In the genomic region with DNA sequence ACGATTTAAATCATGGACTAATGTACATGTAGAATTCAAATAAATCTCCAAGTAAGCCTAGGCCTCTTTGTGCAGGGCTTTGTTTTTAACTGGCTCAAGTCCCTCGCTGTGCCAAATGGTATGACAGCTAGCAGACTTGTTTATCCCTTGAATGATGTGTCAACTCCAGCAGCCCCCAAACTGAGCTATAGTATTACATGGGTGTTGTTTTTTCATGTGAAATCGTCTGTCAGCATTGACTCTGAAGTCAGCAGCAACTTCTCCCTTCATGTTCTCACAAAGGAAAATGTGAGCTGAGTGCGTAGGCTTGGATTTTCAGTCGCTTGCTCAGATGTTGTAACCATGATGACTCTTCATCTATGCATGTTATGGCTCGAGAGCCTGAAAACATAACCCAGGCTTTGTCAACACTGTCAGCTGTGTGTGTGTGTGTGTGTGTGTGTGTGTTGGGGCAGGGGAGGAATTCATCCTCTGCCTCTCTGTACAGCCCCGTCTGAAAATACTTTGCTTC, we compare ENCODE assay signal across 11 cellular contexts.
DNase-seq lines count a peak whose midpoint lies in the region; ATAC-seq, FAIRE-seq and TF ChIP-seq lines count a peak whose summit lies in the region.
"Had no signal": no experiment of that assay in that cellular context is flagged by ENCODE, and none has a peak within 500 bp of the region (broad histone marks: within the 10 kb centered on the region; RNA-seq: fewer than 3 reads in every experiment).

No MANE protein-coding gene starts in this region.

- H3K36me3 ChIP-seq in mesenchymal stem cell (ENCODE audit: control insufficient read depth in 1 of 2, insufficient read depth in 2 of 2, low read depth in 1 of 2, low read length in 2 of 2): no peaks in the 10 kb centered on the region
- H3K36me3 ChIP-seq: prostate gland had no signal

- H4K91ac ChIP-seq in mesenchymal stem cell (ENCODE audit: low read length): no peak overlapping the region

- H3K14ac ChIP-seq in mesenchymal stem cell (ENCODE audit: low read length in 2 of 2): no peak overlapping the region

- WGBS in mesenchymal stem cell: 33% methylated on average over 6 of the region's 7 CpGs

- H3K4me3 ChIP-seq in astrocyte of the spinal cord (ENCODE audit: low read depth, low read length) (no peak overlapping the region), mesenchymal stem cell (ENCODE audit: insufficient read depth in 1 of 2, low read depth in 1 of 2, low read length in 2 of 2) (no peak overlapping the region)
- H3K4me3 ChIP-seq: prostate gland had no signal

- H2BK5ac ChIP-seq in mesenchymal stem cell (ENCODE audit: low read depth, low read length, poor library complexity, severe bottlenecking): no peak overlapping the region

- H2BK12ac ChIP-seq in mesenchymal stem cell (ENCODE audit: low read length in 2 of 2): no peak overlapping the region

- no peak overlapping the region for H3K18ac ChIP-seq in mesenchymal stem cell (ENCODE audit: low read depth in 1 of 2, low read length in 2 of 2)

- TF ChIP-seq CTCF in astrocyte of the spinal cord (IDR thresholded peaks at IDR 0.05; ENCODE audit: low read depth, low read length) (no peak), D721Med (IDR thresholded peaks at IDR 0.05; ENCODE audit: insufficient read depth, missing control alignments) (no peak)

- no peak overlapping the region for H3K23ac ChIP-seq in mesenchymal stem cell (ENCODE audit: low read length in 2 of 2)

- no peak overlapping the region for H2AFZ ChIP-seq in mesenchymal stem cell (ENCODE audit: low read depth, low read length)

- no peak for ATAC-seq in GM21367 (IDR thresholded peaks at IDR 0.05; ENCODE audit: unreplicated experiment)

- DNase-seq in AG20443 (ENCODE audit: low spot score) (peak; percentile 86), HuH-7.5 (ENCODE audit: low spot score) (peak; percentile 23), astrocyte of the spinal cord (ENCODE audit: low read depth, low spot score) (peak; percentile 95), mesenchymal stem cell (peak; percentile 98), head of caudate nucleus (no peak), D721Med (ENCODE audit: insufficient read length, low spot score) (no peak)
- DNase-seq in effector CD8-positive, alpha-beta T cell (lab: John Stamatoyannopoulos, UW): no peak
- DNase-seq: left cardiac atrium, NCI-H2107 had no signal

- intact Hi-C loops in head of caudate nucleus (cut with DNase I): no loop called here

- no peaks in the 10 kb centered on the region for H3K9me3 ChIP-seq in mesenchymal stem cell (ENCODE audit: control insufficient read depth, low read length)
- H3K9me3 ChIP-seq: prostate gland had no signal

- H3K9ac ChIP-seq in mesenchymal stem cell (ENCODE audit: low read length): no peak overlapping the region

- H3K4me1 ChIP-seq in mesenchymal stem cell (ENCODE audit: control insufficient read depth, insufficient read depth, low read depth, low read length): peaks cover 2% of the 10 kb centered on the region
- H3K4me1 ChIP-seq: prostate gland had no signal

- no peak overlapping the region for H4K8ac ChIP-seq in mesenchymal stem cell (ENCODE audit: low read length)

- H3K4me2 ChIP-seq in mesenchymal stem cell (ENCODE audit: low read length, poor library complexity, severe bottlenecking): no peak overlapping the region

- FAIRE-seq in D721Med (lab: Jason Lieb, UNC): no peak

- no peaks in the 10 kb centered on the region for H3K27me3 ChIP-seq in mesenchymal stem cell (ENCODE audit: control insufficient read depth in 1 of 2, insufficient read depth in 1 of 2, low read length in 2 of 2)

- no peaks in the 10 kb centered on the region for H3K79me1 ChIP-seq in mesenchymal stem cell (replicated peaks; ENCODE audit: low read length, poor library complexity, severe bottlenecking)

- H2AK5ac ChIP-seq in mesenchymal stem cell (ENCODE audit: low read length, severe bottlenecking): no peak overlapping the region

- peak overlapping the region; percentile 77 for H2BK15ac ChIP-seq in mesenchymal stem cell (ENCODE audit: low read depth, poor library complexity, severe bottlenecking)

- in situ Hi-C loops in astrocyte of the spinal cord (cut with HindIII; ENCODE audit: low sequenced_read_pairs): no loop called here

- no peak overlapping the region for H2BK120ac ChIP-seq in mesenchymal stem cell (ENCODE audit: low read depth, low read length)

- H3K27ac ChIP-seq in mesenchymal stem cell (ENCODE audit: low read length, poor library complexity, severe bottlenecking): peak overlapping the region; percentile 55
- H3K27ac ChIP-seq: prostate gland had no signal

- H3K4ac ChIP-seq in mesenchymal stem cell (ENCODE audit: low read depth in 1 of 2, low read length in 2 of 2): no peak overlapping the region

Comparison
In these comparisons a context has a peak if more than half of its experiments do, and no peak if none do; other contexts are left out.
1. DNase-seq: peak in AG20443 (single experiment), HuH-7.5 (single experiment), astrocyte of the spinal cord (single experiment) and mesenchymal stem cell (single experiment); none in head of caudate nucleus (0 of 42), effector CD8-positive, alpha-beta T cell (single experiment) and D721Med (single experiment).